In genomic region chr2:239890347-239890746, GRCh38 we compare ENCODE assay signal across 22 cellular contexts.
DNase-seq lines count a peak whose midpoint lies in the region; ATAC-seq and TF ChIP-seq lines count a peak whose summit lies in the region.
"Had no signal": no experiment of that assay in that cellular context is flagged by ENCODE, and none has a peak within 500 bp of the region (broad histone marks: within the 10 kb centered on the region; RNA-seq: fewer than 3 reads in every experiment).

No MANE protein-coding gene starts in this region.

- H3K36me3 ChIP-seq in testis (ENCODE audit: low read depth, missing control alignments) (no peaks in the 10 kb centered on the region), psoas muscle (ENCODE audit: insufficient read depth in 1 of 2, low read depth in 1 of 2) (no peaks in the 10 kb centered on the region)
- H3K36me3 ChIP-seq: BLaER1 had no signal

- CTCF ChIA-PET in MCF 10A (lab: Yijun Ruan, JAX), result interaction anchor here (0.7 kb wide), 1 partner anchor 10 kb away, joined by 4 read pairs; no protein-coding TSS in a partner anchor

- H3K27me3 ChIP-seq in testis (no peaks in the 10 kb centered on the region), psoas muscle (ENCODE audit: insufficient read depth in 3 of 3, low read length in 2 of 3) (peaks cover 0 to 1% (median 0%) of the 10 kb centered on the region in 3 donors)
- H3K27me3 ChIP-seq: BLaER1 had no signal

- H3K9me3 ChIP-seq in testis (no peaks in the 10 kb centered on the region), psoas muscle (peaks cover 8% of the 10 kb centered on the region)

- WGBS in testis, 2 donors, result 92 to 94% methylated on average over 8 of the region's 8 CpGs
- 83 to 93% (median 85%) methylated on average over 8 of the region's 8 CpGs for WGBS in psoas muscle, 3 donors

- H3K4me1 ChIP-seq in testis (peaks cover 4% of the 10 kb centered on the region), psoas muscle (no peaks in the 10 kb centered on the region)

- no peak for TF ChIP-seq CTCF in brain (conservative IDR thresholded peaks at IDR 0.05)
- TF ChIP-seq CTCF in testis (IDR thresholded peaks at IDR 0.05), result no peak
- no peak for TF ChIP-seq CTCF in psoas muscle (IDR thresholded peaks at IDR 0.05)
- TF ChIP-seq CTCF in MCF 10A (IDR thresholded peaks at IDR 0.05; ENCODE audit: unreplicated experiment), result no peak

- peak; percentile 31 for DNase-seq in activated effector memory CD4-positive, alpha-beta T cell treated with anti-CD3 and anti-CD28 coated beads, Interleukin-2, amount 50 U/mL, for 16 hours
- DNase-seq in activated effector memory CD4-positive, alpha-beta T cell treated with Interleukin-2 at 50 U/mL for 16 hours, result no peak
- DNase-seq in islet precursor cell (peak; percentile 22), testis (peak; percentile 7), psoas muscle (no peak), MCF 10A (ENCODE audit: unreplicated experiment) (no peak)
- DNase-seq: CD4-positive, alpha-beta T cell; DMS53; GOT3; MV-4-11; NCI-H1105; NCI-H1694; NCI-H2029 treated with DMSO at 0.1 percent for 48 hours; NCI-H446 treated with DMSO at 0.1 percent for 48 hours; NCI-H526 treated with DMSO at 0.1 percent for 48 hours; SHP77 treated with DMSO at 0.1 percent for 48 hours had no signal

- H3K27ac ChIP-seq in testis, result no peak overlapping the region
- H3K27ac ChIP-seq in psoas muscle, result no peak overlapping the region
- H3K27ac ChIP-seq: BLaER1, RWPE1 had no signal

- POLR2A ChIA-PET in MCF 10A (lab: Yijun Ruan, JAX), result no interaction called here

- no TSS peak for BruUV-seq in MCF 10A (replicated peaks; lab: Mats Ljungman, UMichigan)

- H3K4me1 Mint-ChIP-seq in brain, result peaks cover 18% of the 10 kb centered on the region
- H3K4me1 Mint-ChIP-seq in MCF 10A (ENCODE audit: insufficient read depth, unreplicated experiment), result no peaks in the 10 kb centered on the region

- H3K4me3 Mint-ChIP-seq in brain (no peak overlapping the region), MCF 10A (ENCODE audit: unreplicated experiment) (no peak overlapping the region)
- H3K4me3 Mint-ChIP-seq: CD4-positive, alpha-beta T cell had no signal

- H3K36me3 Mint-ChIP-seq in brain, result peaks cover 12% of the 10 kb centered on the region
- no peaks in the 10 kb centered on the region for H3K36me3 Mint-ChIP-seq in MCF 10A (ENCODE audit: insufficient read depth, unreplicated experiment)

- H3K27me3 Mint-ChIP-seq in brain (peaks cover 8% of the 10 kb centered on the region), MCF 10A (ENCODE audit: insufficient read depth, unreplicated experiment) (peaks cover 73% of the 10 kb centered on the region)

- H3K4me3 ChIP-seq in testis (no peak overlapping the region), psoas muscle (no peak overlapping the region)
- H3K4me3 ChIP-seq: BLaER1 had no signal

- ATAC-seq in psoas muscle (no peak), SK-N-SH treated with all-trans-retinoic acid at 6 μM for 48 hours (no peak)
- ATAC-seq: HCT116, Panc1 had no signal

- H3K9me3 Mint-ChIP-seq in brain, result peaks cover 10 to 24% (median 16%) of the 10 kb centered on the region in 5 experiments
- peaks cover 28% of the 10 kb centered on the region for H3K9me3 Mint-ChIP-seq in MCF 10A (ENCODE audit: unreplicated experiment)

- no peak for TF ChIP-seq POLR2A in testis (IDR thresholded peaks at IDR 0.05)

- H3K27ac Mint-ChIP-seq in brain (peak overlapping the region in 3 of 5 experiments; percentile 1 to 61 (median 45)), MCF 10A (ENCODE audit: low read depth, unreplicated experiment) (no peak overlapping the region)
- H3K27ac Mint-ChIP-seq: CD4-positive, alpha-beta T cell had no signal

- intact Hi-C loops in testis (cut with DNase I; ENCODE audit: low total_unique reads), result no loop called here
- intact Hi-C loops in psoas muscle (cut with DNase I), result no loop called here
- intact Hi-C loops in MCF 10A (cut with micrococcal nuclease), result loop anchor here (5.0 kb wide), 1 partner anchor 102 kb away; no protein-coding TSS in a partner anchor

TF ChIP-seq in SK-N-SH treated with all-trans-retinoic acid at 6 μM for 48 hours, 23 proteins besides CTCF, POLR2A, EP300 and RAD21:
- TF ChIP-seq ESRRG (CRISPR knock-in tag; IDR thresholded peaks at IDR 0.05) (no peak), GLIS3 (CRISPR knock-in tag; IDR thresholded peaks at IDR 0.05) (no peak), PATZ1 (CRISPR knock-in tag; IDR thresholded peaks at IDR 0.05; ENCODE audit: borderline replicate concordance) (no peak), PPARA (CRISPR knock-in tag; IDR thresholded peaks at IDR 0.05; ENCODE audit: borderline replicate concordance) (no peak), TCF4 (CRISPR knock-in tag; IDR thresholded peaks at IDR 0.05; ENCODE audit: borderline replicate concordance) (no peak), ZNF8 (CRISPR knock-in tag; IDR thresholded peaks at IDR 0.05) (no peak), RARB (CRISPR knock-in tag; IDR thresholded peaks at IDR 0.05) (no peak), ZNF565 (CRISPR knock-in tag; conservative IDR thresholded peaks at IDR 0.05; ENCODE audit: low read depth) (no peak), ZFP3 (CRISPR knock-in tag; IDR thresholded peaks at IDR 0.05) (no peak), ZFP30 (CRISPR knock-in tag; IDR thresholded peaks at IDR 0.05) (no peak), ISL1 (CRISPR knock-in tag; IDR thresholded peaks at IDR 0.05) (no peak), OSR1 (CRISPR knock-in tag; IDR thresholded peaks at IDR 0.05) (no peak), CSDC2 (CRISPR knock-in tag; IDR thresholded peaks at IDR 0.05) (no peak), BACH2 (CRISPR knock-in tag; IDR thresholded peaks at IDR 0.05; ENCODE audit: borderline replicate concordance) (no peak), ZC3H10 (CRISPR knock-in tag; IDR thresholded peaks at IDR 0.05) (no peak), ARNTL (CRISPR knock-in tag; IDR thresholded peaks at IDR 0.05; ENCODE audit: borderline replicate concordance, low read depth) (no peak), ZNF70 (CRISPR knock-in tag; IDR thresholded peaks at IDR 0.05) (no peak)
- TF ChIP-seq, protein P1, sequence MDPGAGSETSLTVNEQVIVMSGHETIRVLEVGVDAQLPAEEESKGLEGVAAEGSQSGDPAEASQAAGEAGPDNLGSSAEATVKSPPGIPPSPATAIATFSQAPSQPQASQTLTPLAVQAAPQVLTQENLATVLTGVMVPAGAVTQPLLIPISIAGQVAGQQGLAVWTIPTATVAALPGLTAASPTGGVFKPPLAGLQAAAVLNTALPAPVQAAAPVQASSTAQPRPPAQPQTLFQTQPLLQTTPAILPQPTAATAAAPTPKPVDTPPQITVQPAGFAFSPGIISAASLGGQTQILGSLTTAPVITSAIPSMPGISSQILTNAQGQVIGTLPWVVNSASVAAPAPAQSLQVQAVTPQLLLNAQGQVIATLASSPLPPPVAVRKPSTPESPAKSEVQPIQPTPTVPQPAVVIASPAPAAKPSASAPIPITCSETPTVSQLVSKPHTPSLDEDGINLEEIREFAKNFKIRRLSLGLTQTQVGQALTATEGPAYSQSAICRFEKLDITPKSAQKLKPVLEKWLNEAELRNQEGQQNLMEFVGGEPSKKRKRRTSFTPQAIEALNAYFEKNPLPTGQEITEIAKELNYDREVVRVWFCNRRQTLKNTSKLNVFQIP (CRISPR knock-in tag; IDR thresholded peaks at IDR 0.05; ENCODE audit: borderline replicate concordance, low read depth), result no peak
- TF ChIP-seq, protein P2, sequence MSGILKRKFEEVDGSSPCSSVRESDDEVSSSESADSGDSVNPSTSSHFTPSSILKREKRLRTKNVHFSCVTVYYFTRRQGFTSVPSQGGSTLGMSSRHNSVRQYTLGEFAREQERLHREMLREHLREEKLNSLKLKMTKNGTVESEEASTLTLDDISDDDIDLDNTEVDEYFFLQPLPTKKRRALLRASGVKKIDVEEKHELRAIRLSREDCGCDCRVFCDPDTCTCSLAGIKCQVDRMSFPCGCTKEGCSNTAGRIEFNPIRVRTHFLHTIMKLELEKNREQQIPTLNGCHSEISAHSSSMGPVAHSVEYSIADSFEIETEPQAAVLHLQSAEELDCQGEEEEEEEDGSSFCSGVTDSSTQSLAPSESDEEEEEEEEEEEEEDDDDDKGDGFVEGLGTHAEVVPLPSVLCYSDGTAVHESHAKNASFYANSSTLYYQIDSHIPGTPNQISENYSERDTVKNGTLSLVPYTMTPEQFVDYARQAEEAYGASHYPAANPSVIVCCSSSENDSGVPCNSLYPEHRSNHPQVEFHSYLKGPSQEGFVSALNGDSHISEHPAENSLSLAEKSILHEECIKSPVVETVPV (CRISPR knock-in tag; IDR thresholded peaks at IDR 0.05), result no peak
TF ChIP-seq in SK-N-SH treated with all-trans-retinoic acid at 6 μM for 48 hours: peak in this region for 0.

Comparison
In these comparisons a context has a peak if more than half of its experiments do, and no peak if none do; other contexts are left out.
1. DNase-seq: peak in activated effector memory CD4-positive, alpha-beta T cell treated with anti-CD3 and anti-CD28 coated beads, Interleukin-2, amount 50 U/mL, for 16 hours (single experiment), islet precursor cell (single experiment) and testis (single experiment); none in activated effector memory CD4-positive, alpha-beta T cell treated with Interleukin-2 at 50 U/mL for 16 hours (single experiment), psoas muscle (0 of 2) and MCF 10A (single experiment).